Comparison of ENCODE assay signal across 21 cellular contexts in genomic region chr9:78304357-78304756, GRCh38.
"Had no signal": no experiment of that assay in that cellular context is flagged by ENCODE, and none has a peak within 500 bp of the region (broad histone marks: within the 10 kb centered on the region; RNA-seq: fewer than 3 reads in every experiment).

No MANE protein-coding gene starts in this region.

- DNase-seq: activated CD4-positive, alpha-beta memory T cell treated with anti-CD3 and anti-CD28 coated beads, Interleukin-2, amount 10 ng/mL, durations not matched to agents 7 days and 5 days; activated CD4-positive, alpha-beta T cell treated with anti-CD3 and anti-CD28 coated beads for 36 hours; activated CD4-positive, alpha-beta T cell treated with anti-CD3 and anti-CD28 coated beads, Interleukin-2, amount 50 U/mL, for 1 hour; activated CD8-positive, alpha-beta memory T cell treated with anti-CD3 and anti-CD28 coated beads, Interleukin-2, amount 50 U/mL, for 48 hours; activated T-cell treated with anti-CD3 and anti-CD28 coated beads, Interleukin-2, amount 50 U/mL, for 1 hour; cerebellar nuclear complex; Karpas-422; MM.1S; NCI-H1092; NCI-H1417 treated with DMSO at 0.1 percent for 48 hours; NCI-H1694; NCI-H2029; NCI-H2107; NCI-H2171 treated with DMSO at 0.1 percent for 48 hours; NCI-H226; NCI-H526 treated with DMSO at 0.1 percent for 48 hours; NCI-H82; SJCRH30; SK-N-SH; T-helper 1 cell had no signal

- H3K27ac Mint-ChIP-seq: activated CD4-positive, alpha-beta memory T cell treated with anti-CD3 and anti-CD28 coated beads, Interleukin-2, amount 10 ng/mL, durations not matched to agents 7 days and 5 days; activated CD4-positive, alpha-beta T cell treated with anti-CD3 and anti-CD28 coated beads for 36 hours had no signal

- H3K9me3 Mint-ChIP-seq: activated CD4-positive, alpha-beta memory T cell treated with anti-CD3 and anti-CD28 coated beads, Interleukin-2, amount 10 ng/mL, durations not matched to agents 7 days and 5 days; activated naive CD4-positive, alpha-beta T cell treated with anti-CD3 and anti-CD28 coated beads, Interleukin-2, amount 50 U/mL, for 72 hours had no signal

- H3K4me3 Mint-ChIP-seq: activated CD4-positive, alpha-beta memory T cell treated with anti-CD3 and anti-CD28 coated beads, Interleukin-2, amount 10 ng/mL, durations not matched to agents 7 days and 5 days; activated CD4-positive, alpha-beta T cell treated with anti-CD3 and anti-CD28 coated beads for 36 hours had no signal

- H3K27me3 Mint-ChIP-seq: activated CD4-positive, alpha-beta memory T cell treated with anti-CD3 and anti-CD28 coated beads, Interleukin-2, amount 10 ng/mL, durations not matched to agents 7 days and 5 days; activated CD4-positive, alpha-beta T cell treated with anti-CD3 and anti-CD28 coated beads for 36 hours had no signal

- ATAC-seq: activated CD4-positive, alpha-beta T cell treated with anti-CD3 and anti-CD28 coated beads for 36 hours; activated naive CD4-positive, alpha-beta T cell treated with anti-CD3 and anti-CD28 coated beads, Interleukin-2, amount 50 U/mL, for 72 hours had no signal
